Comparison of ENCODE assay signal across 1 cellular context in the genomic region with DNA sequence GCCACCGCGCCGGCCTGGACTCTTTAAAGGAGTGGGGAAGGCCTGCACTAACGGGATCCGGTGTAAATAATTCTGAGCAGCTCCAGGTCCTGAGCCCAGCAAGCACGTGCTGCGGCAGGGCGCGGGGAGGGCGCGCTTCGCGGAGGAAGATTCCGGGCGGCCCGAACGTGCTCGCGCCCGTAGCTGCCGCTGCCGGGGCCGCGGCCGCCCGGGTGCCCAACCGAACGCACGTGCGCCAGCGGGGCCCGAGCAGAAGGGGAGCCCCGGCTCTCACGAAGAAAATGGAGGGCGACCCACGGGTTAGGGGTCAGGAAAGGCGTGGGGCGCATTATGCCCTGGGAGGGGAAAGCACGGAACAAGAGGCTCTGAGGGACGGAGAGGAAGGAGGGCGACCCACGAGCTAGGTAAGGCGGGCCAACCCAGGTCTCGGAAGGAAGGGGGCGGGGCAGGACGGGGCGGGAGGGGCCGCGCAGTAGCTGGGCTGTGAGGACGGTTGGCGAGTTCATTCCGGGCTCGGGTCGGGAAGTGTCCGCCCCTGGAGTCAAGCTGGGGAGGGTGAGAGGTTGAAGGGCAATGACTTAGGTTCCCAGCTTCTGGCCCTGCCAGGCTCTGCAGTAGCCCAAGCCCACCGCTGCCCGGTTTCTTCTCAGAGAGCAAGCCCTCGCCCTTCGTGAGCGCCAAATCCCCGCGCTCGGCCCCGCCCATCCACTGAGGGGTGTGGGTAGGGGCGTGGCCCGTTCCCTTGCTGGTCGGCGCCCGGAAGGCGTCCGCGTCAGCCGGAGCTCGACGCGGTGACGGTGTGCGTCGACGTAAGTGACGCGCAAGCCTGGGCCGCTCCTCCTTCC.
TF ChIP-seq lines count a peak whose summit lies in the region.

A gene with protein sequence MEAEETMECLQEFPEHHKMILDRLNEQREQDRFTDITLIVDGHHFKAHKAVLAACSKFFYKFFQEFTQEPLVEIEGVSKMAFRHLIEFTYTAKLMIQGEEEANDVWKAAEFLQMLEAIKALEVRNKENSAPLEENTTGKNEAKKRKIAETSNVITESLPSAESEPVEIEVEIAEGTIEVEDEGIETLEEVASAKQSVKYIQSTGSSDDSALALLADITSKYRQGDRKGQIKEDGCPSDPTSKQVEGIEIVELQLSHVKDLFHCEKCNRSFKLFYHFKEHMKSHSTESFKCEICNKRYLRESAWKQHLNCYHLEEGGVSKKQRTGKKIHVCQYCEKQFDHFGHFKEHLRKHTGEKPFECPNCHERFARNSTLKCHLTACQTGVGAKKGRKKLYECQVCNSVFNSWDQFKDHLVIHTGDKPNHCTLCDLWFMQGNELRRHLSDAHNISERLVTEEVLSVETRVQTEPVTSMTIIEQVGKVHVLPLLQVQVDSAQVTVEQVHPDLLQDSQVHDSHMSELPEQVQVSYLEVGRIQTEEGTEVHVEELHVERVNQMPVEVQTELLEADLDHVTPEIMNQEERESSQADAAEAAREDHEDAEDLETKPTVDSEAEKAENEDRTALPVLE (plus strand): TSS at position 195 of the 845 bp plus-strand sequence. CDS start 1,140 bp downstream, outside the sequence.

TF ChIP-seq in GM12878, 131 proteins besides CTCF, POLR2A, EP300 and RAD21 (continued from another document):
- TF ChIP-seq, protein P1, sequence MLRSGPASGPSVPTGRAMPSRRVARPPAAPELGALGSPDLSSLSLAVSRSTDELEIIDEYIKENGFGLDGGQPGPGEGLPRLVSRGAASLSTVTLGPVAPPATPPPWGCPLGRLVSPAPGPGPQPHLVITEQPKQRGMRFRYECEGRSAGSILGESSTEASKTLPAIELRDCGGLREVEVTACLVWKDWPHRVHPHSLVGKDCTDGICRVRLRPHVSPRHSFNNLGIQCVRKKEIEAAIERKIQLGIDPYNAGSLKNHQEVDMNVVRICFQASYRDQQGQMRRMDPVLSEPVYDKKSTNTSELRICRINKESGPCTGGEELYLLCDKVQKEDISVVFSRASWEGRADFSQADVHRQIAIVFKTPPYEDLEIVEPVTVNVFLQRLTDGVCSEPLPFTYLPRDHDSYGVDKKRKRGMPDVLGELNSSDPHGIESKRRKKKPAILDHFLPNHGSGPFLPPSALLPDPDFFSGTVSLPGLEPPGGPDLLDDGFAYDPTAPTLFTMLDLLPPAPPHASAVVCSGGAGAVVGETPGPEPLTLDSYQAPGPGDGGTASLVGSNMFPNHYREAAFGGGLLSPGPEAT (IDR thresholded peaks at IDR 0.05; ENCODE audit: low read depth): no peak; the same call in 1 of the 2 replicates
- TF ChIP-seq PML (IDR thresholded peaks at IDR 0.05; ENCODE audit: low read length) (peak; percentile 81), ETV6 (conservative IDR thresholded peaks at IDR 0.05 in 1 of 2, IDR thresholded peaks at IDR 0.05 in 1 of 2; ENCODE audit: borderline replicate concordance in 1 of 2, low read depth in 1 of 2) (0 out of 4 replicates have a peak, but pooled peaks of 1 of the 2 experiments have one; percentile 37), CREM (IDR thresholded peaks at IDR 0.05; ENCODE audit: low read depth) (peak; percentile 91), EED (IDR thresholded peaks at IDR 0.05; ENCODE audit: low read depth) (no peak), POLR2AphosphoS5 (IDR thresholded peaks at IDR 0.05; ENCODE audit: low read length) (peak; percentile 88), DPF2 (IDR thresholded peaks at IDR 0.05) (peak; percentile 80; the same call in 1 of the 2 replicates), ASH2L (IDR thresholded peaks at IDR 0.05; ENCODE audit: borderline replicate concordance, low read depth) (peak; percentile 81; the same call in 1 of the 2 replicates), CHD2 (IDR thresholded peaks at IDR 0.05; ENCODE audit: borderline replicate concordance, low read depth, low read length) (peak; percentile 21; the same call in 1 of the 2 replicates), TCF3 (IDR thresholded peaks at IDR 0.05; ENCODE audit: borderline replicate concordance, insufficient read depth, low read depth, low read length) (no peak; the same call in 1 of the 2 replicates)
- TF ChIP-seq, protein P2, sequence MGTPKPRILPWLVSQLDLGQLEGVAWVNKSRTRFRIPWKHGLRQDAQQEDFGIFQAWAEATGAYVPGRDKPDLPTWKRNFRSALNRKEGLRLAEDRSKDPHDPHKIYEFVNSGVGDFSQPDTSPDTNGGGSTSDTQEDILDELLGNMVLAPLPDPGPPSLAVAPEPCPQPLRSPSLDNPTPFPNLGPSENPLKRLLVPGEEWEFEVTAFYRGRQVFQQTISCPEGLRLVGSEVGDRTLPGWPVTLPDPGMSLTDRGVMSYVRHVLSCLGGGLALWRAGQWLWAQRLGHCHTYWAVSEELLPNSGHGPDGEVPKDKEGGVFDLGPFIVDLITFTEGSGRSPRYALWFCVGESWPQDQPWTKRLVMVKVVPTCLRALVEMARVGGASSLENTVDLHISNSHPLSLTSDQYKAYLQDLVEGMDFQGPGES (IDR thresholded peaks at IDR 0.05): no peak
- TF ChIP-seq, protein P3, sequence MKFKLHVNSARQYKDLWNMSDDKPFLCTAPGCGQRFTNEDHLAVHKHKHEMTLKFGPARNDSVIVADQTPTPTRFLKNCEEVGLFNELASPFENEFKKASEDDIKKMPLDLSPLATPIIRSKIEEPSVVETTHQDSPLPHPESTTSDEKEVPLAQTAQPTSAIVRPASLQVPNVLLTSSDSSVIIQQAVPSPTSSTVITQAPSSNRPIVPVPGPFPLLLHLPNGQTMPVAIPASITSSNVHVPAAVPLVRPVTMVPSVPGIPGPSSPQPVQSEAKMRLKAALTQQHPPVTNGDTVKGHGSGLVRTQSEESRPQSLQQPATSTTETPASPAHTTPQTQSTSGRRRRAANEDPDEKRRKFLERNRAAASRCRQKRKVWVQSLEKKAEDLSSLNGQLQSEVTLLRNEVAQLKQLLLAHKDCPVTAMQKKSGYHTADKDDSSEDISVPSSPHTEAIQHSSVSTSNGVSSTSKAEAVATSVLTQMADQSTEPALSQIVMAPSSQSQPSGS (IDR thresholded peaks at IDR 0.05; ENCODE audit: low read length): no peak
